1 cellular context compared by ENCODE assay signal in the genomic region with DNA sequence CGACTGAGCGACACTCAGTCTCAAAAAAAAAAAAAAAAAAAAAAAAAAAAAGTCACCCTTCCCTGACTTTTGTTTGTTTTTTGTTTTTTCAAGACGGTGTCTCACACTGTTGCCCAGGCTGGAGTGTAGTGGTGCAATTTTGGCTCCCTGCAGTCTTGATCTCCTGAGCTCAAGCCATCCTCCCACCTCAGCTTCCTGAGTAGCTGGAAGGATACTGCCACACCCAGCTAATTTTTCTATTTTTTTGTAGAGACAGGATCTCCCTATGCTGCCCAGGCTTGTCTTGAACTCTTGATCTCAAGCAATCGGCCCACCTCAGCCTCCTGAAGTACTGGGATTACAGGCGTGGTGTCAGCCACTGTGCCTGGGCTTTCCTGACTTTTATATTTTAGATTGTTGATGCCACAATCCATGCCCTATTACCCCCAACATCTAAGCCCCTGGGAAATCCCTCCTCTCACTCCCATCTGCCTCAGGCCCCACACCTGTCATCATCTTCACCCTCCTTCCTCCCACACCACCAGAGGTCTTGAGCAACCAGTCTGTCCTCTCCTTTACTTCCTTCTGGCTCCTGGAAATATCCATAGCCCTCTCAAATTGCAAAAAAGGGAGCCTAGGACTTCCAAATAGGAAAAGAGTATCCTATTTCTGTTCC.
TF ChIP-seq lines count a peak whose summit lies in the region.

No MANE protein-coding gene starts in this region.

TF ChIP-seq in IMR-90, 13 proteins besides CTCF, POLR2A, EP300 and RAD21:
- TF ChIP-seq, protein P1, sequence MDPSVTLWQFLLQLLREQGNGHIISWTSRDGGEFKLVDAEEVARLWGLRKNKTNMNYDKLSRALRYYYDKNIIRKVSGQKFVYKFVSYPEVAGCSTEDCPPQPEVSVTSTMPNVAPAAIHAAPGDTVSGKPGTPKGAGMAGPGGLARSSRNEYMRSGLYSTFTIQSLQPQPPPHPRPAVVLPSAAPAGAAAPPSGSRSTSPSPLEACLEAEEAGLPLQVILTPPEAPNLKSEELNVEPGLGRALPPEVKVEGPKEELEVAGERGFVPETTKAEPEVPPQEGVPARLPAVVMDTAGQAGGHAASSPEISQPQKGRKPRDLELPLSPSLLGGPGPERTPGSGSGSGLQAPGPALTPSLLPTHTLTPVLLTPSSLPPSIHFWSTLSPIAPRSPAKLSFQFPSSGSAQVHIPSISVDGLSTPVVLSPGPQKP (IDR thresholded peaks at IDR 0.05; ENCODE audit: borderline replicate concordance, low read depth, low read length): no peak
- no peak for TF ChIP-seq CEBPB (IDR thresholded peaks at IDR 0.05; ENCODE audit: low read depth, low read length)
- TF ChIP-seq RFX5 (IDR thresholded peaks at IDR 0.05; ENCODE audit: low read depth, low read length): no peak
- TF ChIP-seq USF2 (IDR thresholded peaks at IDR 0.05; ENCODE audit: low read depth, low read length): no peak
- no peak for TF ChIP-seq NFE2L2 (IDR thresholded peaks at IDR 0.05; ENCODE audit: low read depth, low read length)
- no peak for TF ChIP-seq SMC3 (IDR thresholded peaks at IDR 0.05; ENCODE audit: low read depth, low read length)
- no peak for TF ChIP-seq MXI1 (IDR thresholded peaks at IDR 0.05; ENCODE audit: borderline replicate concordance, low read depth, low read length)
- TF ChIP-seq CHD1 (IDR thresholded peaks at IDR 0.05; ENCODE audit: low read depth, low read length): no peak
- TF ChIP-seq BHLHE40 (IDR thresholded peaks at IDR 0.05; ENCODE audit: low read depth, low read length): no peak
- no peak for TF ChIP-seq MAFK (IDR thresholded peaks at IDR 0.05; ENCODE audit: low read depth, low read length)
- no peak for TF ChIP-seq FOS (IDR thresholded peaks at IDR 0.05; ENCODE audit: low read depth, low read length)
- no peak for TF ChIP-seq MAZ (IDR thresholded peaks at IDR 0.05; ENCODE audit: borderline replicate concordance, low read depth, low read length)
- no peak for TF ChIP-seq RCOR1 (IDR thresholded peaks at IDR 0.05; ENCODE audit: insufficient replicate concordance, low read length)
